In the genomic region with DNA sequence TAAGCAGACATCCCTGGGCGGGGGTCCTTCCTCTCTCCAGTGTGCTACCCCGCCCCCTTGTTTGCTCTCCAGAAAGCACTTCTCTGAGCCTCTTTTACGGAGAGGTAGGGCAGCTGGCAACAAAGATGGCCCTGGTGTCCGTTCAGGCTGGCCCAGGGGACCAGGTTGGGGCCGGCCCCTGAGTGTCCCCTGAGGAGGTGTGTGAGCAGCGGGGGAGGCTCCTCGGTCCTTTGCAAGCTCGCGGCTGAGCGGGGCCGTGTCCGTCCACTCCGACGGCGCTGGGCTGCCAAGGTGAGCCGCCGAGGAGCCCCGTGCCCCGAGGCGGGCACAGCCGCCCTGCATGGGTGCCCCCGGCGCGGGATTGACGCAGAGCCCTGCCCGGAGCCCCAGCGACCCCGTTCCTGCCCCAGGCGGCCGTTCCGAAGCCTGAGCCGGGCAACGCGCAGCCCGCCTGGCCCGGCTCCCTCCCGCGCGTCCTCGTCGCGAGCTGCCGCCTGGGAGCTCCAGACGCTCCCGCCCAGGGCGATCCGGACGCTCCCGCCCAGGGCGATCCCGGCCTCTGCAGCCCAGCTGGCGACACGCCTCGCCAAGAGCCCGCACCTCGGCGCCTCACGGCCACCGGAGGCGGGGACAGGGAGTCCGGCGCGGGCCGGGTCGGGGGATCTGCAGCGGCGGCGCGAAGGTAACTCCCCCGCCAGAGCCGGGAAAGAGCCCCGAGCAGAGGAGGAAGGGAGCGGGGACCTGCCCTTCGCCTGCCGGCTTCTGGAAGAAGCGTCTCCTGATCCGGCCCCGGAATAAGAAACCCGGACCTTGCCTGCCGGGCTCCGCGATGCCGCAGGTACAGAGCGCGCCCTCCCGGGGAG, we compare ENCODE assay signal across 8 cellular contexts. TPM values are rescaled to one million over a fixed set of nuclear protein-coding genes. Genes with fewer than 3 reads are reported as not detected.
DNase-seq lines count a peak whose midpoint lies in the region; ATAC-seq and TF ChIP-seq lines count a peak whose summit lies in the region.

A gene (plus strand): TSS at position 569 of the 863 bp plus-strand sequence. CDS start 2,243 bp downstream, outside the sequence.

- H2BK5ac ChIP-seq in mesendoderm (ENCODE audit: low read length): no peak within 1 kb of the TSS

- no peak within 1 kb of the TSS for H3K4ac ChIP-seq in mesendoderm (ENCODE audit: low read depth, low read length)

- no peaks in the 10 kb centered on the region for H3F3A ChIP-seq in OCI-LY1 (ENCODE audit: insufficient read depth, low read length)

- H3K4me1 ChIP-seq in OCI-LY1 (ENCODE audit: insufficient read depth, low read length, severe bottlenecking): peaks cover 15% of the 10 kb centered on the region
- peaks cover 0 to 5% of the 10 kb centered on the region in 2 donors for H3K4me1 ChIP-seq in duodenal mucosa (ENCODE audit: control insufficient read depth in 1 of 2, insufficient read depth in 2 of 2, low read length in 2 of 2)
- no peaks in the 10 kb centered on the region for H3K4me1 ChIP-seq in mesendoderm (ENCODE audit: control insufficient read depth, low read depth, low read length)

- H3K23ac ChIP-seq in mesendoderm (ENCODE audit: low read length): peak within 1 kb of the TSS; percentile 81

- H3K36me3 Mint-ChIP-seq in type B pancreatic cell: no peaks in the 10 kb centered on the region

- H3K36me3 ChIP-seq in OCI-LY1 (ENCODE audit: insufficient read depth, low read length) (no peaks in the 10 kb centered on the region; the same call in 1 of the 2 replicates), duodenal mucosa (ENCODE audit: control insufficient read depth in 1 of 2, insufficient read depth in 2 of 2, low read length in 2 of 2) (no peaks in the 10 kb centered on the region), mesendoderm (ENCODE audit: control insufficient read depth, insufficient read depth, low read length) (no peaks in the 10 kb centered on the region)

- H2AK5ac ChIP-seq in mesendoderm (ENCODE audit: low read length): no peak within 1 kb of the TSS

- H4K5ac ChIP-seq in mesendoderm (ENCODE audit: low read length): no peak within 1 kb of the TSS

- H4K20me1 ChIP-seq in OCI-LY1 (ENCODE audit: insufficient read depth, low read length): no peaks in the 10 kb centered on the region

- H2BK120ac ChIP-seq in mesendoderm (ENCODE audit: low read depth, low read length): peak within 1 kb of the TSS; percentile 10

- DNase-seq in activated CD4-positive, CD25-positive, alpha-beta regulatory T cell treated with anti-CD3 and anti-CD28 coated beads, Interleukin-2, amount 50 U/mL, for 72 hours: no peak
- DNase-seq in mesendoderm (peak; percentile 77), type B pancreatic cell (ENCODE audit: extremely low spot score, unreplicated experiment) (peak; percentile 74), NCI-H2107 (lab: John Stamatoyannopoulos, UW) (no peak), T-helper 9 cell (no peak)

- H3K79me1 ChIP-seq in mesendoderm (ENCODE audit: low read length): no peaks in the 10 kb centered on the region

- H3K18ac ChIP-seq in mesendoderm (ENCODE audit: low read length): peak within 1 kb of the TSS; percentile 64

- H3K4me3 ChIP-seq in OCI-LY1 (ENCODE audit: low read depth, low read length, poor library complexity, severe bottlenecking) (peak within 1 kb of the TSS; percentile 60), duodenal mucosa (ENCODE audit: low read depth in 1 of 2, low read length in 2 of 2) (peak within 1 kb of the TSS; percentile 48 to 49), mesendoderm (ENCODE audit: low read length) (peak within 1 kb of the TSS; percentile 67)

- H3K27me3 Mint-ChIP-seq in type B pancreatic cell: peaks cover 76% of the 10 kb centered on the region

- H3K9me3 Mint-ChIP-seq in type B pancreatic cell: peaks cover 10% of the 10 kb centered on the region

- peak within 1 kb of the TSS; percentile 79 for H3K4me3 Mint-ChIP-seq in type B pancreatic cell

- H2BK15ac ChIP-seq in mesendoderm (replicated peaks; ENCODE audit: low read depth): no peak within 1 kb of the TSS

- H3K9me2 ChIP-seq in OCI-LY1 (ENCODE audit: low read depth, low read length): no peaks in the 10 kb centered on the region

- H3K56ac ChIP-seq in mesendoderm (ENCODE audit: low read length): peak within 1 kb of the TSS; percentile 89

- no peak within 1 kb of the TSS for H2AFZ ChIP-seq in OCI-LY1 (ENCODE audit: low read length)

- H3K79me2 ChIP-seq in OCI-LY1 (ENCODE audit: insufficient read depth, low read length): no peaks in the 10 kb centered on the region
- H3K79me2 ChIP-seq in mesendoderm (ENCODE audit: control insufficient read depth, insufficient read depth, low read length): no peaks in the 10 kb centered on the region

- H3K4me2 ChIP-seq in OCI-LY1 (ENCODE audit: low read length): peak within 1 kb of the TSS; percentile 73
- H3K4me2 ChIP-seq in mesendoderm (ENCODE audit: low read length): peak within 1 kb of the TSS; percentile 70

- no peak for TF ChIP-seq CTCF in OCI-LY1 (IDR thresholded peaks at IDR 0.05; ENCODE audit: low read length)
- TF ChIP-seq CTCF in type B pancreatic cell (conservative IDR thresholded peaks at IDR 0.05): no peak

- H3K9me3 ChIP-seq in OCI-LY1 (ENCODE audit: low read length) (no peaks in the 10 kb centered on the region), duodenal mucosa (ENCODE audit: control insufficient read depth in 1 of 2, low read length in 2 of 2) (no peaks in the 10 kb centered on the region)

- H3K4me1 Mint-ChIP-seq in type B pancreatic cell (ENCODE audit: unreplicated experiment): peaks cover 3% of the 10 kb centered on the region

- ATAC-seq in activated CD4-positive, CD25-positive, alpha-beta regulatory T cell treated with anti-CD3 and anti-CD28 coated beads, Interleukin-2, amount 50 U/mL, for 24 hours: peak; percentile 42 to 47

- H3K27ac ChIP-seq in OCI-LY1 (ENCODE audit: low read depth, low read length, poor library complexity, severe bottlenecking) (no peak within 1 kb of the TSS), duodenal mucosa (ENCODE audit: low read depth, low read length) (no peak within 1 kb of the TSS), mesendoderm (ENCODE audit: low read depth, low read length) (peak within 1 kb of the TSS; percentile 18)

- no peak within 1 kb of the TSS for H3K27ac Mint-ChIP-seq in type B pancreatic cell

- WGBS in mesendoderm (ENCODE audit: extremely low coverage, insufficient coverage, low lambda C conversion rate): no CpG with 5 or more reads among the region's 86 CpGs

- H3K27me3 ChIP-seq in OCI-LY1 (ENCODE audit: insufficient read depth, low read length) (peaks cover 10% of the 10 kb centered on the region; the same call in 1 of the 2 replicates), duodenal mucosa (ENCODE audit: control insufficient read depth in 1 of 2, insufficient read depth in 2 of 2, low read length in 2 of 2) (peaks cover 34 to 43% of the 10 kb centered on the region in 2 donors), mesendoderm (ENCODE audit: insufficient read depth, low read length, poor library complexity) (no peaks in the 10 kb centered on the region)

- H4K8ac ChIP-seq in mesendoderm (ENCODE audit: low read depth, low read length): no peak within 1 kb of the TSS

- H3K9ac ChIP-seq in OCI-LY1 (ENCODE audit: low read length) (peak within 1 kb of the TSS; percentile 43), duodenal mucosa (ENCODE audit: low read depth in 1 of 2, low read length in 2 of 2) (no peak within 1 kb of the TSS), mesendoderm (ENCODE audit: low read length) (peak within 1 kb of the TSS; percentile 78)

RNA-seq across cellular contexts. Expression of the gene that starts here (rescaled TPM):
- 1.0 TPM for polyA plus RNA-seq in mesendoderm (2013, experiment 1 of 2)
- polyA plus RNA-seq in mesendoderm (2013, experiment 2 of 2): 0.95 TPM
- 0.10 and 0.41 TPM in 2 replicates for total RNA-seq in type B pancreatic cell (ENCODE audit: low replicate concordance)

Comparison
In these comparisons a context has a peak if more than half of its experiments do, and no peak if none do; other contexts are left out.
1. Peak in DNase-seq in type B pancreatic cell; RNA of the gene not detected or under 1 TPM.
2. H3K9ac ChIP-seq: peak in OCI-LY1 (single experiment) and mesendoderm (single experiment); none in duodenal mucosa (0 of 2).
3. Peak in every context shown above with its lines, with median percentiles within 50 percentile points of each other: H3K4me3 ChIP-seq.